11 cellular contexts compared by ENCODE assay signal in genomic region chr10:118752401-118752800, GRCh38. TPM values are rescaled to one million over a fixed set of nuclear protein-coding genes. Genes with fewer than 3 reads are reported as not detected.
DNase-seq lines count a peak whose midpoint lies in the region; ATAC-seq and TF ChIP-seq lines count a peak whose summit lies in the region.
"Had no signal": no experiment of that assay in that cellular context is flagged by ENCODE, and none has a peak within 500 bp of the region (broad histone marks: within the 10 kb centered on the region; RNA-seq: fewer than 3 reads in every experiment).

No MANE protein-coding gene starts in this region.

- no peaks in the 10 kb centered on the region for H3K9me3 Mint-ChIP-seq in T-helper 2 cell treated with Interferon-gamma antibody and Interleukin-4, amounts not matched to agents 5 μg/mL and 100 μg/mL, for 36 hours
- no peaks in the 10 kb centered on the region for H3K9me3 Mint-ChIP-seq in endodermal cell

- H3K79me2 ChIP-seq in OCI-LY1 (ENCODE audit: insufficient read depth, low read length), result peaks cover 69% of the 10 kb centered on the region

- no peak for ATAC-seq in psoas muscle
- ATAC-seq in GM19023 (IDR thresholded peaks at IDR 0.05; ENCODE audit: unreplicated experiment), result no peak
- ATAC-seq: stimulated activated memory B cell treated with anti-CD40 and anti-IgM and Interleukin-4, amounts not matched to agents 10 μg/mL and 1 μg/mL and 100 μg/mL, for 72 hours had no signal

- H3K27me3 Mint-ChIP-seq in T-helper 2 cell treated with Interferon-gamma antibody and Interleukin-4, amounts not matched to agents 5 μg/mL and 100 μg/mL, for 36 hours (ENCODE audit: low read depth), result peaks cover 14% of the 10 kb centered on the region
- H3K27me3 Mint-ChIP-seq in endodermal cell (ENCODE audit: insufficient read depth), result peaks cover 14% of the 10 kb centered on the region

- no peaks in the 10 kb centered on the region for H4K20me1 ChIP-seq in OCI-LY1 (ENCODE audit: insufficient read depth, low read length)

- H3K27ac ChIP-seq in OCI-LY1 (ENCODE audit: low read depth, low read length, poor library complexity, severe bottlenecking) (no peak overlapping the region), endodermal cell (ENCODE audit: low read depth, low read length) (no peak overlapping the region), psoas muscle (no peak overlapping the region), right atrium auricular region (no peak overlapping the region)

- intact Hi-C loops in psoas muscle (cut with DNase I), result loop anchor here in 1 of 2 donors (10.0 kb wide), 1 partner anchor 272 kb away; the partner anchor contains the start of gene NANOS1

- no peaks in the 10 kb centered on the region for H3F3A ChIP-seq in OCI-LY1 (ENCODE audit: insufficient read depth, low read length)

- H3K4me1 ChIP-seq in OCI-LY1 (ENCODE audit: insufficient read depth, low read length, severe bottlenecking) (peaks cover 31% of the 10 kb centered on the region), endodermal cell (ENCODE audit: control insufficient read depth, insufficient read depth, low read length) (peaks cover 3% of the 10 kb centered on the region), psoas muscle (peaks cover 38% of the 10 kb centered on the region), right atrium auricular region (peaks cover 0 to 35% of the 10 kb centered on the region in 2 donors)

- H3K36me3 ChIP-seq in OCI-LY1 (ENCODE audit: insufficient read depth, low read length), result peaks cover 28% of the 10 kb centered on the region
- H3K36me3 ChIP-seq in endodermal cell (ENCODE audit: control insufficient read depth, insufficient read depth, low read length), result peaks cover 17% of the 10 kb centered on the region
- no peaks in the 10 kb centered on the region for H3K36me3 ChIP-seq in psoas muscle (ENCODE audit: insufficient read depth in 1 of 2, low read depth in 1 of 2)
- no peaks in the 10 kb centered on the region for H3K36me3 ChIP-seq in right atrium auricular region

- H3K4me3 ChIP-seq in OCI-LY1 (ENCODE audit: low read depth, low read length, poor library complexity, severe bottlenecking), result peak overlapping the region; percentile 99
- peak overlapping the region; percentile 88 for H3K4me3 ChIP-seq in endodermal cell (ENCODE audit: low read length)
- peak overlapping the region; percentile 77 for H3K4me3 ChIP-seq in psoas muscle
- H3K4me3 ChIP-seq in right atrium auricular region, result no peak overlapping the region

- peak overlapping the region; percentile 67 for H3K4me2 ChIP-seq in OCI-LY1 (ENCODE audit: low read length)

- no peaks in the 10 kb centered on the region for H3K9me2 ChIP-seq in OCI-LY1 (ENCODE audit: low read depth, low read length)

- peaks cover 8% of the 10 kb centered on the region for H3K36me3 Mint-ChIP-seq in T-helper 2 cell treated with Interferon-gamma antibody and Interleukin-4, amounts not matched to agents 5 μg/mL and 100 μg/mL, for 36 hours (ENCODE audit: low read depth)
- peaks cover 19% of the 10 kb centered on the region for H3K36me3 Mint-ChIP-seq in endodermal cell (ENCODE audit: low read depth)

- no peaks in the 10 kb centered on the region for H3K27me3 ChIP-seq in OCI-LY1 (ENCODE audit: insufficient read depth, low read length)
- H3K27me3 ChIP-seq in endodermal cell (ENCODE audit: control insufficient read depth, insufficient read depth, low read length, poor library complexity, severe bottlenecking), result peaks cover 6% of the 10 kb centered on the region
- no peaks in the 10 kb centered on the region for H3K27me3 ChIP-seq in psoas muscle (ENCODE audit: insufficient read depth in 3 of 3, low read length in 2 of 3)
- no peaks in the 10 kb centered on the region for H3K27me3 ChIP-seq in right atrium auricular region

- H3K9ac ChIP-seq in OCI-LY1 (ENCODE audit: low read length), result peak overlapping the region; percentile 98; the same call in 1 of the 2 replicates
- H3K9ac ChIP-seq in endodermal cell (ENCODE audit: extremely low read depth, low read length, poor library complexity, severe bottlenecking), result no peak overlapping the region

- H3K27ac Mint-ChIP-seq in T-helper 2 cell treated with Interferon-gamma antibody and Interleukin-4, amounts not matched to agents 5 μg/mL and 100 μg/mL, for 36 hours, result no peak overlapping the region
- H3K27ac Mint-ChIP-seq in endodermal cell, result no peak overlapping the region

- no peaks in the 10 kb centered on the region for H3K9me3 ChIP-seq in OCI-LY1 (ENCODE audit: low read length)
- no peaks in the 10 kb centered on the region for H3K9me3 ChIP-seq in endodermal cell (ENCODE audit: control insufficient read depth, low read length)
- H3K9me3 ChIP-seq in psoas muscle, result no peaks in the 10 kb centered on the region
- no peaks in the 10 kb centered on the region for H3K9me3 ChIP-seq in right atrium auricular region

- peak overlapping the region; percentile 32 for H3K4me3 Mint-ChIP-seq in T-helper 2 cell treated with Interferon-gamma antibody and Interleukin-4, amounts not matched to agents 5 μg/mL and 100 μg/mL, for 36 hours
- H3K4me3 Mint-ChIP-seq in endodermal cell, result peak overlapping the region; percentile 96

- WGBS in endodermal cell (ENCODE audit: insufficient coverage in 1 of 2, insufficient read length in 1 of 2), 2 experiments, result 93 to 100% methylated on average over 1 to 3 of the region's 3 CpGs
- 74 to 83% (median 82%) methylated on average over 3 of the region's 3 CpGs for WGBS in psoas muscle, 3 donors

- peaks cover 17% of the 10 kb centered on the region for H3K4me1 Mint-ChIP-seq in T-helper 2 cell treated with Interferon-gamma antibody and Interleukin-4, amounts not matched to agents 5 μg/mL and 100 μg/mL, for 36 hours (ENCODE audit: low read depth)
- H3K4me1 Mint-ChIP-seq in endodermal cell, result peaks cover 25% of the 10 kb centered on the region

- DNase-seq in T-helper 2 cell treated with Interferon-gamma antibody and Interleukin-4, amounts not matched to agents 5 μg/mL and 100 μg/mL, for 36 hours (ENCODE audit: low spot score), result no peak
- DNase-seq in T-helper 2 cell (no peak), endodermal cell (no peak), psoas muscle (no peak), NCI-H226 (no peak), right atrium auricular region (ENCODE audit: low spot score) (no peak)
- DNase-seq: NCI-H526, T1000 had no signal

- TF ChIP-seq CTCF in OCI-LY1 (IDR thresholded peaks at IDR 0.05; ENCODE audit: low read length) (no peak), endodermal cell (conservative IDR thresholded peaks at IDR 0.05) (no peak), psoas muscle (IDR thresholded peaks at IDR 0.05) (no peak), right atrium auricular region (IDR thresholded peaks at IDR 0.05) (no peak)

- H2AFZ ChIP-seq in OCI-LY1 (ENCODE audit: low read length), result no peak overlapping the region

RNA-seq across cellular contexts. Expression of gene CACUL1, which starts 2.4 kb away (rescaled TPM):
- total RNA-seq in endodermal cell, result 10 to 100 TPM; 37.5 to 38.9 TPM
- 23.7 TPM for polyA plus RNA-seq in endodermal cell (2013, experiment 1 of 2)
- polyA plus RNA-seq in endodermal cell (2013, experiment 2 of 2), result 23.1 TPM
- 10 to 100 TPM; 22.1 to 41.0 (median 39.6) TPM for total RNA-seq in psoas muscle
- polyA plus RNA-seq in psoas muscle, result 10 to 100 TPM in 1 of 3 donors, 1 to 10 TPM in 2; 5.9 to 21.2 (median 8.0) TPM
- 10 to 100 TPM; 17.2 to 17.5 TPM for total RNA-seq in right atrium auricular region

Comparison
In these comparisons a context has a peak if more than half of its experiments do, and no peak if none do; other contexts are left out.
1. H3K4me3 ChIP-seq: peak in OCI-LY1 (single experiment), endodermal cell (single experiment) and psoas muscle (single experiment); none in right atrium auricular region (0 of 2).